19 cellular contexts compared by ENCODE assay signal in genomic region chr18:22542400-22542835, GRCh38.
DNase-seq lines count a peak whose midpoint lies in the region; ATAC-seq and TF ChIP-seq lines count a peak whose summit lies in the region.
"Had no signal": no experiment of that assay in that cellular context is flagged by ENCODE, and none has a peak within 500 bp of the region (broad histone marks: within the 10 kb centered on the region; RNA-seq: fewer than 3 reads in every experiment).

No MANE protein-coding gene starts in this region.

- CTCF ChIA-PET in IMR-90 (lab: Yijun Ruan, JAX) = no interaction called here
- CTCF ChIA-PET in activated CD8-positive, alpha-beta T cell treated with anti-CD3 and anti-CD28 coated beads for 36 hours (lab: Charles Lee) = no interaction called here

- peak overlapping the region; percentile 36; the same call in 1 of the 2 replicates for H3K4me2 ChIP-seq in IMR-90 (ENCODE audit: low read depth, low read length)

- H3K4me1 Mint-ChIP-seq in chondrocyte (ENCODE audit: low read depth) = peaks cover 56% of the 10 kb centered on the region
- H3K4me1 Mint-ChIP-seq in activated CD8-positive, alpha-beta T cell treated with anti-CD3 and anti-CD28 coated beads for 36 hours (ENCODE audit: low read depth) = no peaks in the 10 kb centered on the region
- H3K4me1 Mint-ChIP-seq: activated CD8-positive, alpha-beta memory T cell treated with anti-CD3 and anti-CD28 coated beads, Interleukin-2, amount 10 ng/mL, durations not matched to agents 7 days and 5 days; activated naive CD4-positive, alpha-beta T cell treated with anti-CD3 and anti-CD28 coated beads, Interleukin-2, amount 50 U/mL, for 24 hours; CD14-positive monocyte; stimulated activated naive B cell treated with anti-CD40 and anti-IgM and Interleukin-4, amounts not matched to agents 10 μg/mL and 1 μg/mL and 100 μg/mL, for 72 hours had no signal

- no peaks in the 10 kb centered on the region for H3K36me3 Mint-ChIP-seq in chondrocyte (ENCODE audit: low read depth)
- no peaks in the 10 kb centered on the region for H3K36me3 Mint-ChIP-seq in activated CD8-positive, alpha-beta T cell treated with anti-CD3 and anti-CD28 coated beads for 36 hours (ENCODE audit: low read depth)
- H3K36me3 Mint-ChIP-seq: activated CD8-positive, alpha-beta memory T cell treated with anti-CD3 and anti-CD28 coated beads, Interleukin-2, amount 10 ng/mL, durations not matched to agents 7 days and 5 days; activated naive CD4-positive, alpha-beta T cell treated with anti-CD3 and anti-CD28 coated beads, Interleukin-2, amount 50 U/mL, for 24 hours; CD14-positive monocyte; stimulated activated naive B cell treated with anti-CD40 and anti-IgM and Interleukin-4, amounts not matched to agents 10 μg/mL and 1 μg/mL and 100 μg/mL, for 72 hours had no signal

- WGBS in IMR-90 (ENCODE audit: extremely low coverage in 2 of 2, insufficient read length in 1 of 2), 2 experiments = no CpG with 5 or more reads among the region's 4 CpGs
- WGBS in testis, 2 donors = 44 to 50% methylated on average over 4 of the region's 4 CpGs
- WGBS in transverse colon (ENCODE audit: low coverage in 1 of 2), 2 donors = 61 to 74% methylated on average over 2 to 4 of the region's 4 CpGs

- H3K27me3 Mint-ChIP-seq in chondrocyte (ENCODE audit: low read depth) = no peaks in the 10 kb centered on the region
- H3K27me3 Mint-ChIP-seq in activated CD8-positive, alpha-beta T cell treated with anti-CD3 and anti-CD28 coated beads for 36 hours = no peaks in the 10 kb centered on the region
- H3K27me3 Mint-ChIP-seq: activated CD8-positive, alpha-beta memory T cell treated with anti-CD3 and anti-CD28 coated beads, Interleukin-2, amount 10 ng/mL, durations not matched to agents 7 days and 5 days; activated naive CD4-positive, alpha-beta T cell treated with anti-CD3 and anti-CD28 coated beads, Interleukin-2, amount 50 U/mL, for 24 hours; effector memory CD8-positive, alpha-beta T cell; progenitor cell of endocrine pancreas; stimulated activated naive B cell treated with anti-CD40 and anti-IgM and Interleukin-4, amounts not matched to agents 10 μg/mL and 1 μg/mL and 100 μg/mL, for 72 hours had no signal

- peak overlapping the region; percentile 42; the same call in 2 of the 3 replicates for H2BK15ac ChIP-seq in IMR-90 (ENCODE audit: low read depth, low read length)

- peak overlapping the region; percentile 63 for H2AFZ ChIP-seq in IMR-90 (replicated peaks; ENCODE audit: low read length, poor library complexity)

- H3K79me1 ChIP-seq in IMR-90 (ENCODE audit: low read depth in 1 of 2, low read length in 2 of 2) = no peaks in the 10 kb centered on the region

- no peak for TF ChIP-seq CTCF in IMR-90 (conservative IDR thresholded peaks at IDR 0.05; ENCODE audit: low read depth, low read length)
- TF ChIP-seq CTCF in chondrocyte (IDR thresholded peaks at IDR 0.05) = no peak
- TF ChIP-seq CTCF in testis (IDR thresholded peaks at IDR 0.05) = no peak
- TF ChIP-seq CTCF in activated CD8-positive, alpha-beta T cell treated with anti-CD3 and anti-CD28 coated beads for 36 hours (IDR thresholded peaks at IDR 0.05) = no peak
- TF ChIP-seq CTCF in transverse colon (IDR thresholded peaks at IDR 0.05) = no peak

- no TSS peak for BruUV-seq in IMR-90 (replicated peaks; lab: Mats Ljungman, UMichigan)

- H3K4me3 ChIP-seq in IMR-90 (ENCODE audit: insufficient read depth, low read depth, low read length) (no peak overlapping the region), testis (no peak overlapping the region), transverse colon (no peak overlapping the region)
- H3K4me3 ChIP-seq: HAP-1 had no signal

- H3K4ac ChIP-seq in IMR-90 (ENCODE audit: low read depth, low read length) = peak overlapping the region; percentile 78

- H3K27me3 ChIP-seq in IMR-90 (ENCODE audit: control insufficient read depth, insufficient read depth, low read length) = no peaks in the 10 kb centered on the region
- H3K27me3 ChIP-seq in testis = no peaks in the 10 kb centered on the region
- no peaks in the 10 kb centered on the region for H3K27me3 ChIP-seq in transverse colon

- peak overlapping the region; percentile 79; the same call in 1 of the 2 replicates for H2AK5ac ChIP-seq in IMR-90 (ENCODE audit: low read depth, low read length)

- H3K27ac Mint-ChIP-seq in chondrocyte (ENCODE audit: unreplicated experiment) = peak overlapping the region; percentile 64
- H3K27ac Mint-ChIP-seq in activated CD8-positive, alpha-beta T cell treated with anti-CD3 and anti-CD28 coated beads for 36 hours = no peak overlapping the region
- H3K27ac Mint-ChIP-seq: activated CD8-positive, alpha-beta memory T cell treated with anti-CD3 and anti-CD28 coated beads, Interleukin-2, amount 10 ng/mL, durations not matched to agents 7 days and 5 days; activated naive CD4-positive, alpha-beta T cell treated with anti-CD3 and anti-CD28 coated beads, Interleukin-2, amount 50 U/mL, for 24 hours; CD14-positive monocyte; effector memory CD8-positive, alpha-beta T cell; progenitor cell of endocrine pancreas; stimulated activated naive B cell treated with anti-CD40 and anti-IgM and Interleukin-4, amounts not matched to agents 10 μg/mL and 1 μg/mL and 100 μg/mL, for 72 hours had no signal

- peak overlapping the region; percentile 84 for H2BK20ac ChIP-seq in IMR-90 (ENCODE audit: low read depth, low read length)

- H3K9me1 ChIP-seq in IMR-90 (ENCODE audit: insufficient read depth, low read length) = peaks cover 6% of the 10 kb centered on the region; the same call in 1 of the 2 replicates

- no peak overlapping the region for H2AK9ac ChIP-seq in IMR-90 (replicated peaks; ENCODE audit: low read depth, low read length, poor library complexity)

- peak overlapping the region; percentile 23; the same call in 1 of the 2 replicates for H3K18ac ChIP-seq in IMR-90 (ENCODE audit: low read depth, low read length)

- no peaks in the 10 kb centered on the region for H3K36me3 ChIP-seq in IMR-90 (ENCODE audit: control insufficient read depth, insufficient read depth, low read length)
- no peaks in the 10 kb centered on the region for H3K36me3 ChIP-seq in testis (ENCODE audit: low read depth, missing control alignments)
- H3K36me3 ChIP-seq in transverse colon = no peaks in the 10 kb centered on the region
- H3K36me3 ChIP-seq: HAP-1 had no signal

- H3K9ac ChIP-seq in IMR-90 (ENCODE audit: low read depth, low read length) = no peak overlapping the region

- peak; percentile 68 for DNase-seq in IMR-90
- DNase-seq in chondrocyte (ENCODE audit: low spot score) = no peak
- peak; percentile 74 for DNase-seq in iris pigment epithelial cell (ENCODE audit: low read depth)
- peak; percentile 41 for DNase-seq in testis
- no peak for DNase-seq in NCI-H1694 treated with DMSO at 0.1 percent for 48 hours (lab: John Stamatoyannopoulos, UW)
- no peak for DNase-seq in activated CD8-positive, alpha-beta T cell treated with anti-CD3 and anti-CD28 coated beads for 36 hours
- no peak for DNase-seq in transverse colon
- DNase-seq: activated CD8-positive, alpha-beta memory T cell treated with anti-CD3 and anti-CD28 coated beads, Interleukin-2, amount 10 ng/mL, durations not matched to agents 7 days and 5 days; effector memory CD8-positive, alpha-beta T cell; mesendoderm; NCI-H1105 treated with DMSO at 0.1 percent for 48 hours; NCI-H526; stimulated activated CD4-positive, alpha-beta T cell treated with anti-CD3 and anti-CD28 coated beads, Interleukin-2, amount 100 ng/mL, for 48 hours; stimulated activated naive B cell treated with anti-CD40 and anti-IgM and Interleukin-4, amounts not matched to agents 10 μg/mL and 1 μg/mL and 100 μg/mL, for 72 hours had no signal

- no peak for TF ChIP-seq RAD21 in IMR-90 (IDR thresholded peaks at IDR 0.05; ENCODE audit: low read length)

- intact Hi-C loops in IMR-90 (cut with micrococcal nuclease) (no loop called here), testis (cut with DNase I; ENCODE audit: low total_unique reads) (loop anchor here (10.0 kb wide), 1 partner anchor 48 kb away; no protein-coding TSS in a partner anchor), transverse colon (cut with DNase I; ENCODE audit: low total_unique reads) (no loop called here)
- intact Hi-C loops in activated CD8-positive, alpha-beta T cell treated with anti-CD3 and anti-CD28 coated beads for 36 hours (cut with micrococcal nuclease) = no loop called here

- H3K14ac ChIP-seq in IMR-90 (replicated peaks; ENCODE audit: low read depth, low read length) = peak overlapping the region; percentile 76; the same call in 1 of the 2 replicates

- H4K8ac ChIP-seq in IMR-90 (ENCODE audit: low read depth in 2 of 2, low read length in 2 of 2) = peak overlapping the region; percentile 43 to 46; a peak in 2 of 4 replicates

- no peak overlapping the region for H3K56ac ChIP-seq in IMR-90 (ENCODE audit: extremely low read depth, insufficient read depth, low read length)

- H4K5ac ChIP-seq in IMR-90 (ENCODE audit: low read depth, low read length) = no peak overlapping the region; the same call in 1 of the 2 replicates

- H3K9me3 ChIP-seq in IMR-90 (ENCODE audit: control insufficient read depth, insufficient read depth, low read length) (no peaks in the 10 kb centered on the region), testis (no peaks in the 10 kb centered on the region), transverse colon (no peaks in the 10 kb centered on the region)
- H3K9me3 ChIP-seq: HAP-1 had no signal

- H2BK120ac ChIP-seq in IMR-90 (ENCODE audit: low read depth, low read length) = peak overlapping the region; percentile 81

- ATAC-seq in IMR-90 (ENCODE audit: low read depth) (peak; percentile 85), HG03135 (IDR thresholded peaks at IDR 0.05; ENCODE audit: unreplicated experiment) (no peak)
- no peak for ATAC-seq in activated CD8-positive, alpha-beta T cell treated with anti-CD3 and anti-CD28 coated beads for 36 hours
- ATAC-seq: activated CD8-positive, alpha-beta memory T cell treated with anti-CD3 and anti-CD28 coated beads, Interleukin-2, amount 10 ng/mL, durations not matched to agents 7 days and 5 days; effector memory CD8-positive, alpha-beta T cell; stimulated activated naive B cell treated with anti-CD40 and anti-IgM and Interleukin-4, amounts not matched to agents 10 μg/mL and 1 μg/mL and 100 μg/mL, for 72 hours had no signal

- in situ Hi-C loops in IMR-90 (cut with MboI; ENCODE audit: low sequenced_read_pairs) = no loop called here
- in situ Hi-C loops in transverse colon (cut with MboI; ENCODE audit: low pct_ligation_motif_present in 1 of 4, low pct_unique_long_range_greater_than_20kb in 1 of 4, low sequenced_read_pairs in 3 of 4) = no loop called here

- H3K23ac ChIP-seq in IMR-90 (ENCODE audit: low read depth, low read length) = peak overlapping the region; percentile 44; the same call in 1 of the 2 replicates

- peak overlapping the region; percentile 61 for H2BK5ac ChIP-seq in IMR-90 (ENCODE audit: low read depth, low read length, poor library complexity, severe bottlenecking)

- dilution Hi-C loops in IMR-90 (cut with HindIII; ENCODE audit: low sequenced_read_pairs, unreplicated experiment) = no loop called here

- TF ChIP-seq POLR2A in IMR-90 (IDR thresholded peaks at IDR 0.05; ENCODE audit: low read depth, low read length) (no peak), testis (IDR thresholded peaks at IDR 0.05) (no peak), transverse colon (IDR thresholded peaks at IDR 0.05) (no peak)

- POLR2A ChIA-PET in IMR-90 (lab: Charles Lee; ENCODE audit: unreplicated experiment) = no interaction called here
- POLR2A ChIA-PET in activated CD8-positive, alpha-beta T cell treated with anti-CD3 and anti-CD28 coated beads for 36 hours (lab: Charles Lee) = no interaction called here

- H3K4me1 ChIP-seq in IMR-90 (ENCODE audit: control insufficient read depth, insufficient read depth, low read length) (peaks cover 11% of the 10 kb centered on the region), testis (peaks cover 25% of the 10 kb centered on the region), transverse colon (no peaks in the 10 kb centered on the region)
- H3K4me1 ChIP-seq: HAP-1 had no signal

- no peaks in the 10 kb centered on the region for H4K20me1 ChIP-seq in IMR-90 (ENCODE audit: insufficient read depth, low read length)

- H3K4me3 Mint-ChIP-seq in chondrocyte (ENCODE audit: unreplicated experiment) = no peak overlapping the region
- H3K4me3 Mint-ChIP-seq in activated CD8-positive, alpha-beta T cell treated with anti-CD3 and anti-CD28 coated beads for 36 hours = no peak overlapping the region
- H3K4me3 Mint-ChIP-seq: activated CD8-positive, alpha-beta memory T cell treated with anti-CD3 and anti-CD28 coated beads, Interleukin-2, amount 10 ng/mL, durations not matched to agents 7 days and 5 days; activated naive CD4-positive, alpha-beta T cell treated with anti-CD3 and anti-CD28 coated beads, Interleukin-2, amount 50 U/mL, for 24 hours; CD14-positive monocyte; effector memory CD8-positive, alpha-beta T cell; stimulated activated naive B cell treated with anti-CD40 and anti-IgM and Interleukin-4, amounts not matched to agents 10 μg/mL and 1 μg/mL and 100 μg/mL, for 72 hours had no signal

- H3K27ac ChIP-seq in IMR-90 (ENCODE audit: insufficient read depth, low read length) (no peak overlapping the region; the same call in 1 of the 2 replicates), testis (no peak overlapping the region), transverse colon (no peak overlapping the region)

- peaks cover 3% of the 10 kb centered on the region for H3K9me3 Mint-ChIP-seq in chondrocyte (ENCODE audit: low read depth)
- peaks cover 2% of the 10 kb centered on the region for H3K9me3 Mint-ChIP-seq in activated CD8-positive, alpha-beta T cell treated with anti-CD3 and anti-CD28 coated beads for 36 hours

- no peak for TF ChIP-seq EP300 in transverse colon (IDR thresholded peaks at IDR 0.05; ENCODE audit: low read depth)

- peak overlapping the region; percentile 20 for H4K91ac ChIP-seq in IMR-90 (ENCODE audit: insufficient read depth, low read depth, low read length)

Comparison
In these comparisons a context has a peak if more than half of its experiments do, and no peak if none do; other contexts are left out.
1. DNase-seq: peak in IMR-90 (single experiment), iris pigment epithelial cell (single experiment) and testis (single experiment); none in chondrocyte (single experiment), NCI-H1694 treated with DMSO at 0.1 percent for 48 hours (single experiment), activated CD8-positive, alpha-beta T cell treated with anti-CD3 and anti-CD28 coated beads for 36 hours (single experiment) and transverse colon (single experiment).